In the genomic region with DNA sequence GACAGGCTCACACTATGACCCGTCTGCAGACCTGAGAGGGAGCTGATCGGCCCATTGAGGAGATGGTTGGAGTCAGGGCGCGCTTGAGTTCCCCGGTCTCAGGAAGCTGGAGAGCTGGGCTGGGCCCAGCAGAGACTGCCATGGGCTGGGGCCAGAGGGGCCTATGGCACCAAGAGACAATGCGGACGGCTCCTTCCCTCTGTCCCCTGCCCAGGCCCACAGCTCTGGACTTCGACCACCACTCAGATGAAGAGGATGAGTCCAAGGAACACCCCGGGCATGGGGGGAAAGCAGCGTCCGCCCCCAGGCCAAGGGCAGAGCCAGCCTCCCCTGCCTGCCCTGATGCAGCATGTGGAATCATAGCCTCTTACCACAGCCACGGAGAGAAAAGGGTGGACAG, we compare ENCODE assay signal across 16 cellular contexts. TPM values are rescaled to one million over a fixed set of nuclear protein-coding genes. Genes with fewer than 3 reads are reported as not detected.
"Had no signal": no experiment of that assay in that cellular context is flagged by ENCODE, and none has a peak within 500 bp of the region (broad histone marks: within the 10 kb centered on the region; RNA-seq: fewer than 3 reads in every experiment).

No MANE protein-coding gene starts in this region.

- H2AFZ ChIP-seq: neural progenitor cell had no signal

- H3K4me1 ChIP-seq: ascending aorta, colonic mucosa, gastrocnemius medialis, heart left ventricle, neural progenitor cell, psoas muscle, tibial nerve had no signal

- H3K27ac ChIP-seq: ascending aorta, colonic mucosa, gastrocnemius medialis, heart left ventricle, neural progenitor cell, psoas muscle, skin epidermis, tibial nerve had no signal

- H3K27me3 ChIP-seq: ascending aorta, colonic mucosa, gastrocnemius medialis had no signal

- H3K36me3 ChIP-seq: ascending aorta, colonic mucosa, gastrocnemius medialis, heart left ventricle, neural progenitor cell, tibial nerve had no signal

- H3K9ac ChIP-seq: neural progenitor cell had no signal

- H3K4me3 ChIP-seq: ascending aorta, colonic mucosa, gastrocnemius medialis, heart left ventricle, neural progenitor cell, psoas muscle, skin epidermis, tibial nerve had no signal

- H3K9me3 ChIP-seq: ascending aorta, colonic mucosa, gastrocnemius medialis, heart left ventricle, psoas muscle, tibial nerve had no signal

- H3K4me2 ChIP-seq: neural progenitor cell had no signal

- DNase-seq: activated CD4-positive, alpha-beta T cell treated with anti-CD3 and anti-CD28 coated beads, Interleukin-2, amount 10 ng/mL, durations not matched to agents 24 days and 14 days; activated CD8-positive, alpha-beta T cell treated with anti-CD3 and anti-CD28 coated beads for 36 hours; activated T-cell treated with anti-CD3 and anti-CD28 coated beads, Interleukin-2, amount 50 U/mL, for 24 hours; colonic mucosa; gastrocnemius medialis; heart left ventricle; naive thymus-derived CD4-positive, alpha-beta T cell; psoas muscle; right cardiac atrium; stimulated activated naive CD8-positive, alpha-beta T cell treated with anti-CD3 and anti-CD28 coated beads, Interleukin-15, Interleukin-2, amounts not matched to agents 100 U/mL and 50 U/mL, for 24 hours had no signal

- ATAC-seq: activated CD8-positive, alpha-beta T cell treated with anti-CD3 and anti-CD28 coated beads for 36 hours; gastrocnemius medialis; heart left ventricle; naive thymus-derived CD4-positive, alpha-beta T cell; psoas muscle; right cardiac atrium; stimulated activated naive CD8-positive, alpha-beta T cell treated with anti-CD3 and anti-CD28 coated beads, Interleukin-15, Interleukin-2, amounts not matched to agents 100 U/mL and 50 U/mL, for 24 hours had no signal

RNA-seq across cellular contexts. Expression of a gene that starts 40.2 kb away (rescaled TPM):
- total RNA-seq: activated CD4-positive, alpha-beta T cell treated with anti-CD3 and anti-CD28 coated beads, Interleukin-2, amount 10 ng/mL, durations not matched to agents 24 days and 14 days; activated CD8-positive, alpha-beta T cell treated with anti-CD3 and anti-CD28 coated beads for 36 hours; activated T-helper 2 cell treated with anti-CD3 and anti-CD28 coated beads, Interferon-gamma antibody, Interleukin-2, Interleukin-4, amounts not matched to agents 10 μg/mL and 5 μg/mL and 100 μg/mL, durations not matched to agents 14 hours and 24 hours and 36 hours; ascending aorta; osteoblast had no signal
- polyA plus RNA-seq: naive thymus-derived CD4-positive, alpha-beta T cell had no signal
